ENCODE assay signal across 11 cellular contexts in the genomic region with DNA sequence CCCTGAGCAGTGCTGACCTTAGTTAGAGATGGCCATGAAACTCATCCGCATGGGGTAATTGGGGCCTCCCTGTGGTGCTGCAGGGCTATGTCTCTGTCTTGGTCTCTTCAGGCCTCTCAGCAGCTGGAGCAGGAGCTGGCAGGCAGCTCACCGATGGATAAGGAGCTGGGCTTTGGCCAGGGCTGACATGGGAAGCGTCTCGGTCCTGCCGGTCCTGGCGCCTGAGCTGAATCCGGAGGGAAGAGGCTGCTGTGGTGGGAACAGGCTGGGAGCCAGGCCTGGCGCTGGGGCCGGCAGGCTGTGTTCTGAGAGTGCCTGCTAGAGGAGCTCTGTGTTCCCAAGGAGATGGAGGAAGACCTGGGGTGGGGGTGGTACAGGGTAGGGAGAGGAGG. TPM values are rescaled to one million over a fixed set of nuclear protein-coding genes. Genes with fewer than 3 reads are reported as not detected.
DNase-seq lines count a peak whose midpoint lies in the region; ATAC-seq, FAIRE-seq and TF ChIP-seq lines count a peak whose summit lies in the region.
"Not testable (repeated sequence)": the region's sequence is repeated elsewhere in the genome, so short reads cannot be mapped to it uniquely, and the experiment has no call there.
"Had no signal": no experiment of that assay in that cellular context is flagged by ENCODE, and none has a peak within 500 bp of the region (broad histone marks: within the 10 kb centered on the region; RNA-seq: fewer than 3 reads in every experiment).

No MANE protein-coding gene starts in this region.

- not testable (repeated sequence) for TF ChIP-seq CTCF in OCI-LY7 (conservative IDR thresholded peaks at IDR 0.05; ENCODE audit: low read length); heart right ventricle (IDR thresholded peaks at IDR 0.05)

- peak overlapping the region; percentile 100 for H3K27ac Mint-ChIP-seq in activated CD4-positive, alpha-beta memory T cell treated with anti-CD3 and anti-CD28 coated beads, Interleukin-2, amount 10 ng/mL, durations not matched to agents 7 days and 5 days
- H3K27ac Mint-ChIP-seq in activated naive CD8-positive, alpha-beta T cell treated with anti-CD3 and anti-CD28 coated beads for 36 hours = peak overlapping the region; percentile 99
- H3K27ac Mint-ChIP-seq in stimulated activated naive B cell treated with anti-CD40 and anti-IgM and Interleukin-4, amounts not matched to agents 10 μg/mL and 1 μg/mL and 100 μg/mL, for 72 hours = peak overlapping the region; percentile 43

- ATAC-seq in heart right ventricle = peak; percentile 23 to 91 (median 60)
- ATAC-seq in stimulated activated naive B cell treated with anti-CD40 and anti-IgM and Interleukin-4, amounts not matched to agents 10 μg/mL and 1 μg/mL and 100 μg/mL, for 72 hours (replicated peaks) = peak; percentile 22 to 40

- peak; percentile 69 for FAIRE-seq in GM19239 (lab: Jason Lieb, UNC)

- 17 to 30% methylated on average over 9 of the region's 9 CpGs for WGBS in heart right ventricle, 2 donors

- not testable (repeated sequence) for H4K20me1 ChIP-seq in BLaER1 treated with 17β-estradiol and CSF1 and Interleukin-3, amounts not matched to agents 10 nM and 100 nM; OCI-LY7 (ENCODE audit: insufficient read depth, low read length)

- not testable (repeated sequence) for H3K27me3 ChIP-seq in BLaER1 treated with 17β-estradiol and CSF1 and Interleukin-3, amounts not matched to agents 10 nM and 100 nM; heart right ventricle; mucosa of rectum (ENCODE audit: control insufficient read depth in 2 of 2, insufficient read depth in 2 of 2, low read length in 2 of 2)

- H3K27ac ChIP-seq in BLaER1 treated with 17β-estradiol and CSF1 and Interleukin-3, amounts not matched to agents 10 nM and 100 nM = peak overlapping the region in 9 of 11 experiments; percentile 45 to 95 (median 86); a peak in 17 of 22 replicates
- not testable (repeated sequence) for H3K27ac ChIP-seq in OCI-LY7 (ENCODE audit: low read depth, low read length, poor library complexity, severe bottlenecking)
- H3K27ac ChIP-seq in heart right ventricle = peak overlapping the region in 3 of 10 donors; percentile 13 to 87 (median 50)
- H3K27ac ChIP-seq in mucosa of rectum (ENCODE audit: low read depth in 2 of 2, low read length in 2 of 2) = peak overlapping the region; percentile 46 to 54

- H3K27me3 Mint-ChIP-seq in activated CD4-positive, alpha-beta memory T cell treated with anti-CD3 and anti-CD28 coated beads, Interleukin-2, amount 10 ng/mL, durations not matched to agents 7 days and 5 days; activated naive CD8-positive, alpha-beta T cell treated with anti-CD3 and anti-CD28 coated beads for 36 hours; stimulated activated naive B cell treated with anti-CD40 and anti-IgM and Interleukin-4, amounts not matched to agents 10 μg/mL and 1 μg/mL and 100 μg/mL, for 72 hours: not testable (repeated sequence)

- H3K9me2 ChIP-seq in OCI-LY7 (ENCODE audit: insufficient read depth, low read length) = not testable (repeated sequence)

- peaks cover 44 to 82% (median 76%) of the 10 kb centered on the region in 10 experiments for H3K4me1 ChIP-seq in BLaER1 treated with 17β-estradiol and CSF1 and Interleukin-3, amounts not matched to agents 10 nM and 100 nM
- H3K4me1 ChIP-seq in OCI-LY7 (ENCODE audit: insufficient read depth, low read length, poor library complexity, severe bottlenecking) (peaks cover 22% of the 10 kb centered on the region), heart right ventricle (peaks cover 0 to 20% (median 2%) of the 10 kb centered on the region in 9 donors)
- H3K4me1 ChIP-seq in mucosa of rectum (ENCODE audit: control insufficient read depth in 2 of 2, insufficient read depth in 2 of 2, low read length in 2 of 2) = not testable (repeated sequence)

- intact Hi-C loops in OCI-LY7 (cut with micrococcal nuclease; ENCODE audit: unreplicated experiment) = loop anchor here (1.0 kb wide), 1 partner anchor 16 kb away; no protein-coding TSS in a partner anchor
- intact Hi-C loops in heart right ventricle (cut with DNase I) = not testable (repeated sequence)

- peaks cover 84% of the 10 kb centered on the region for H3K4me1 Mint-ChIP-seq in activated CD4-positive, alpha-beta memory T cell treated with anti-CD3 and anti-CD28 coated beads, Interleukin-2, amount 10 ng/mL, durations not matched to agents 7 days and 5 days
- peaks cover 61% of the 10 kb centered on the region for H3K4me1 Mint-ChIP-seq in activated naive CD8-positive, alpha-beta T cell treated with anti-CD3 and anti-CD28 coated beads for 36 hours
- H3K4me1 Mint-ChIP-seq in stimulated activated naive B cell treated with anti-CD40 and anti-IgM and Interleukin-4, amounts not matched to agents 10 μg/mL and 1 μg/mL and 100 μg/mL, for 72 hours = peaks cover 24 to 42% of the 10 kb centered on the region in 2 donors

- POLR2A ChIA-PET in OCI-LY7 (lab: Charles Lee) = interaction anchor here (1.2 to 1.3 kb wide), 2 partner anchors 27 to 54 kb away, joined by 3 read pairs; no protein-coding TSS in a partner anchor
- POLR2A ChIA-PET in activated CD4-positive, alpha-beta memory T cell treated with anti-CD3 and anti-CD28 coated beads, Interleukin-2, amount 10 ng/mL, durations not matched to agents 7 days and 5 days (lab: Charles Lee) = interaction anchor here (0.7 to 6.7 kb wide), 24 partner anchors 10 to 208 kb away, joined by 3 to 187 read pairs (median 6); a partner anchor contains a TSS

- peak overlapping the region; percentile 74 for H2AFZ ChIP-seq in OCI-LY7 (ENCODE audit: low read length)

- peak overlapping the region in 9 of 11 experiments; percentile 32 to 82 (median 72); a peak in 17 of 22 replicates for H3K9ac ChIP-seq in BLaER1 treated with 17β-estradiol and CSF1 and Interleukin-3, amounts not matched to agents 10 nM and 100 nM
- H3K9ac ChIP-seq in mucosa of rectum (ENCODE audit: low read depth in 1 of 2, low read length in 2 of 2) = not testable (repeated sequence)

- H3K4me3 ChIP-seq in BLaER1 treated with 17β-estradiol and CSF1 and Interleukin-3, amounts not matched to agents 10 nM and 100 nM = peak overlapping the region in 6 of 10 experiments; percentile 6 to 50 (median 37); a peak in 7 of 20 replicates
- peak overlapping the region; percentile 29 for H3K4me3 ChIP-seq in OCI-LY7 (ENCODE audit: low read depth, low read length, poor library complexity, severe bottlenecking)
- not testable (repeated sequence) for H3K4me3 ChIP-seq in heart right ventricle
- peak overlapping the region in 1 of 2 donors; percentile 1 for H3K4me3 ChIP-seq in mucosa of rectum (ENCODE audit: low read length in 2 of 2)

- CTCF ChIA-PET in OCI-LY7 (lab: Charles Lee; ENCODE audit: unreplicated experiment) = not testable (repeated sequence)
- CTCF ChIA-PET in activated CD4-positive, alpha-beta memory T cell treated with anti-CD3 and anti-CD28 coated beads, Interleukin-2, amount 10 ng/mL, durations not matched to agents 7 days and 5 days (lab: Charles Lee) = interaction anchor here (0.6 to 6.2 kb wide), 11 partner anchors 10 to 84 kb away, joined by 3 to 62 read pairs (median 7); a partner anchor contains a TSS

- peaks cover 34% of the 10 kb centered on the region for H3K36me3 Mint-ChIP-seq in activated CD4-positive, alpha-beta memory T cell treated with anti-CD3 and anti-CD28 coated beads, Interleukin-2, amount 10 ng/mL, durations not matched to agents 7 days and 5 days (ENCODE audit: low read depth)
- H3K36me3 Mint-ChIP-seq in activated naive CD8-positive, alpha-beta T cell treated with anti-CD3 and anti-CD28 coated beads for 36 hours = peaks cover 21% of the 10 kb centered on the region
- not testable (repeated sequence) for H3K36me3 Mint-ChIP-seq in stimulated activated naive B cell treated with anti-CD40 and anti-IgM and Interleukin-4, amounts not matched to agents 10 μg/mL and 1 μg/mL and 100 μg/mL, for 72 hours

- H3K79me2 ChIP-seq in OCI-LY7 (ENCODE audit: insufficient read depth, low read depth, low read length) = not testable (repeated sequence)

- peak overlapping the region; percentile 70 to 95 (median 89) for H3K4me2 ChIP-seq in BLaER1 treated with 17β-estradiol and CSF1 and Interleukin-3, amounts not matched to agents 10 nM and 100 nM
- H3K4me2 ChIP-seq in OCI-LY7 (ENCODE audit: low read length) = peak overlapping the region; percentile 55; the same call in 1 of the 2 replicates

- H3K4me3 Mint-ChIP-seq in activated CD4-positive, alpha-beta memory T cell treated with anti-CD3 and anti-CD28 coated beads, Interleukin-2, amount 10 ng/mL, durations not matched to agents 7 days and 5 days = peak overlapping the region; percentile 77
- peak overlapping the region; percentile 75 for H3K4me3 Mint-ChIP-seq in activated naive CD8-positive, alpha-beta T cell treated with anti-CD3 and anti-CD28 coated beads for 36 hours
- H3K4me3 Mint-ChIP-seq in stimulated activated naive B cell treated with anti-CD40 and anti-IgM and Interleukin-4, amounts not matched to agents 10 μg/mL and 1 μg/mL and 100 μg/mL, for 72 hours = not testable (repeated sequence)

- peaks cover 0 to 24% (median 2%) of the 10 kb centered on the region in 11 experiments; a peak in 8 of 22 replicates for H3K36me3 ChIP-seq in BLaER1 treated with 17β-estradiol and CSF1 and Interleukin-3, amounts not matched to agents 10 nM and 100 nM
- H3K36me3 ChIP-seq in OCI-LY7 (ENCODE audit: insufficient read depth, low read length); mucosa of rectum (ENCODE audit: control insufficient read depth in 2 of 2, insufficient read depth in 2 of 2, low read length in 2 of 2): not testable (repeated sequence)
- peaks cover 0 to 29% (median 0%) of the 10 kb centered on the region in 9 donors for H3K36me3 ChIP-seq in heart right ventricle

- BruUV-seq in OCI-LY7 (replicated peaks; lab: Mats Ljungman, UMichigan) = not testable (repeated sequence)

- H3K9me3 Mint-ChIP-seq in activated CD4-positive, alpha-beta memory T cell treated with anti-CD3 and anti-CD28 coated beads, Interleukin-2, amount 10 ng/mL, durations not matched to agents 7 days and 5 days; stimulated activated naive B cell treated with anti-CD40 and anti-IgM and Interleukin-4, amounts not matched to agents 10 μg/mL and 1 μg/mL and 100 μg/mL, for 72 hours: not testable (repeated sequence)
- peaks cover 13% of the 10 kb centered on the region for H3K9me3 Mint-ChIP-seq in activated naive CD8-positive, alpha-beta T cell treated with anti-CD3 and anti-CD28 coated beads for 36 hours

- DNase-seq in GM19239 (ENCODE audit: insufficient read length, low spot score); OCI-LY7 (ENCODE audit: low spot score); activated naive CD8-positive, alpha-beta T cell treated with anti-CD3 and anti-CD28 coated beads for 36 hours; stimulated activated naive B cell treated with anti-CD40 and anti-IgM and Interleukin-4, amounts not matched to agents 10 μg/mL and 1 μg/mL and 100 μg/mL, for 72 hours: not testable (repeated sequence)
- peak; percentile 47 for DNase-seq in activated CD4-positive, alpha-beta memory T cell treated with anti-CD3 and anti-CD28 coated beads, Interleukin-2, amount 10 ng/mL, durations not matched to agents 7 days and 5 days
- DNase-seq in heart right ventricle = peak in 1 of 2 donors; percentile 67

- peaks cover 10 to 43% (median 38%) of the 10 kb centered on the region in 11 experiments; a peak in 20 of 22 replicates for H3K9me3 ChIP-seq in BLaER1 treated with 17β-estradiol and CSF1 and Interleukin-3, amounts not matched to agents 10 nM and 100 nM (replicated peaks in 1 of 11)
- not testable (repeated sequence) for H3K9me3 ChIP-seq in OCI-LY7 (ENCODE audit: low read length); heart right ventricle; mucosa of rectum (ENCODE audit: control insufficient read depth in 2 of 2, low read length in 2 of 2)

RNA-seq across cellular contexts. Expression of a gene that starts 10.1 kb away (rescaled TPM):
- total RNA-seq in OCI-LY7 (2014; rRNA removed; shearing (Covaris generic)) = not detected in 2 replicates
- total RNA-seq in OCI-LY7 (2022) (not detected in 2 replicates), heart right ventricle (100 to 1,000 TPM in 1 of 10 donors, 10 to 100 TPM in 9; 23.4 to 204 (median 45.4) TPM)
- 1,000 to 10,000 TPM; 4,131 to 4,213 TPM for total RNA-seq in activated CD4-positive, alpha-beta memory T cell treated with anti-CD3 and anti-CD28 coated beads, Interleukin-2, amount 10 ng/mL, durations not matched to agents 7 days and 5 days
- total RNA-seq in activated naive CD8-positive, alpha-beta T cell treated with anti-CD3 and anti-CD28 coated beads for 36 hours = 1,000 to 10,000 TPM; 1,056 to 1,060 TPM
- 100 to 1,000 TPM in 1 of 2 donors, 10 to 100 TPM in 1; 80.6 to 116 TPM for polyA plus RNA-seq in heart right ventricle

RNA-seq across cellular contexts. Expression of a gene that starts 23.6 kb away (rescaled TPM):
- 0.09 TPM in 1 of 2 replicates, not detected in the other for total RNA-seq in OCI-LY7 (2014; rRNA removed; shearing (Covaris generic))
- 0.49 and 0.72 TPM in 2 replicates for total RNA-seq in OCI-LY7 (2022)
- under 1 TPM in 1 of 2 experiments, not detected in 1; 0.15 TPM for total RNA-seq in activated CD4-positive, alpha-beta memory T cell treated with anti-CD3 and anti-CD28 coated beads, Interleukin-2, amount 10 ng/mL, durations not matched to agents 7 days and 5 days
- total RNA-seq in activated naive CD8-positive, alpha-beta T cell treated with anti-CD3 and anti-CD28 coated beads for 36 hours = not detected
- total RNA-seq in heart right ventricle = not detected
- polyA plus RNA-seq in heart right ventricle = under 1 TPM; 0.01 to 0.07 TPM
- total RNA-seq: esophagus mucosa, M059J, osteoblast had no signal

RNA-seq across cellular contexts. Expression of a gene that starts 29.2 kb away (rescaled TPM):
- total RNA-seq in OCI-LY7 (2014; rRNA removed; shearing (Covaris generic)) = 0.63 and 2.6 TPM in 2 replicates
- total RNA-seq in OCI-LY7 (2022) = 5.6 and 5.8 TPM in 2 replicates
- total RNA-seq in activated CD4-positive, alpha-beta memory T cell treated with anti-CD3 and anti-CD28 coated beads, Interleukin-2, amount 10 ng/mL, durations not matched to agents 7 days and 5 days = 100 to 1,000 TPM; 112 to 117 TPM
- 1 to 10 TPM in 1 of 2 experiments, under 1 TPM in 1; 0.99 to 1.6 TPM for total RNA-seq in activated naive CD8-positive, alpha-beta T cell treated with anti-CD3 and anti-CD28 coated beads for 36 hours
- 1 to 10 TPM in 5 of 10 donors, under 1 TPM in 5; 0.26 to 3.9 (median 1.2) TPM for total RNA-seq in heart right ventricle
- polyA plus RNA-seq in heart right ventricle = under 1 TPM; 0.30 to 0.95 TPM

RNA-seq across cellular contexts. Expression of a gene that starts 36.8 kb away (rescaled TPM):
- total RNA-seq in OCI-LY7 (2014; rRNA removed; shearing (Covaris generic)) = 0.67 and 1.2 TPM in 2 replicates
- total RNA-seq in OCI-LY7 (2022) (0.30 TPM in 1 of 2 replicates, not detected in the other), heart right ventricle (1 to 10 TPM; 5.8 to 9.0 (median 7.6) TPM)
- total RNA-seq in activated CD4-positive, alpha-beta memory T cell treated with anti-CD3 and anti-CD28 coated beads, Interleukin-2, amount 10 ng/mL, durations not matched to agents 7 days and 5 days = not detected
- total RNA-seq in activated naive CD8-positive, alpha-beta T cell treated with anti-CD3 and anti-CD28 coated beads for 36 hours = under 1 TPM; 0.35 to 0.36 TPM
- polyA plus RNA-seq in heart right ventricle = 10 to 100 TPM; 13.8 to 26.9 TPM

RNA-seq across cellular contexts. Expression of a gene that starts 38.8 kb away (rescaled TPM):
- total RNA-seq in OCI-LY7 (2014; rRNA removed; shearing (Covaris generic)) = not detected in 2 replicates
- total RNA-seq in OCI-LY7 (2022) (not detected in 2 replicates), heart right ventricle (not detected)
- 1 to 10 TPM; 1.4 to 1.9 TPM for total RNA-seq in activated CD4-positive, alpha-beta memory T cell treated with anti-CD3 and anti-CD28 coated beads, Interleukin-2, amount 10 ng/mL, durations not matched to agents 7 days and 5 days
- under 1 TPM; 0.31 to 0.56 TPM for total RNA-seq in activated naive CD8-positive, alpha-beta T cell treated with anti-CD3 and anti-CD28 coated beads for 36 hours
- under 1 TPM in 1 of 2 donors, not detected in 1; 0.04 TPM for polyA plus RNA-seq in heart right ventricle
- total RNA-seq: M059J, osteoblast had no signal

Comparison
In these comparisons a context has a peak if more than half of its experiments do, and no peak if none do; other contexts are left out.
1. H3K27ac Mint-ChIP-seq: peak in every context shown above with its lines; median percentile 100 in activated CD4-positive, alpha-beta memory T cell treated with anti-CD3 and anti-CD28 coated beads, Interleukin-2, amount 10 ng/mL, durations not matched to agents 7 days and 5 days; 99 in activated naive CD8-positive, alpha-beta T cell treated with anti-CD3 and anti-CD28 coated beads for 36 hours; 43 in stimulated activated naive B cell treated with anti-CD40 and anti-IgM and Interleukin-4, amounts not matched to agents 10 μg/mL and 1 μg/mL and 100 μg/mL, for 72 hours.
2. RNA of a gene that starts 10.1 kb away (total RNA-seq): 4,131 to 4,213 TPM in activated CD4-positive, alpha-beta memory T cell treated with anti-CD3 and anti-CD28 coated beads, Interleukin-2, amount 10 ng/mL, durations not matched to agents 7 days and 5 days, 1,056 to 1,060 TPM in activated naive CD8-positive, alpha-beta T cell treated with anti-CD3 and anti-CD28 coated beads for 36 hours and 23.4 to 204 TPM in heart right ventricle; not detected in OCI-LY7; every median in the first group is over 10 times any median in the second.
3. RNA of a gene that starts 29.2 kb away (total RNA-seq): 112 to 117 TPM in activated CD4-positive, alpha-beta memory T cell treated with anti-CD3 and anti-CD28 coated beads, Interleukin-2, amount 10 ng/mL, durations not matched to agents 7 days and 5 days; 0.63 to 5.8 TPM in OCI-LY7, 0.99 to 1.6 TPM in activated naive CD8-positive, alpha-beta T cell treated with anti-CD3 and anti-CD28 coated beads for 36 hours and 0.26 to 3.9 TPM in heart right ventricle; every median in the first group is over 10 times any median in the second.